Comparison of ENCODE assay signal across 12 cellular contexts in genomic region chr9:128096614-128097013, GRCh38. TPM values are rescaled to one million over a fixed set of nuclear protein-coding genes. Genes with fewer than 3 reads are reported as not detected.
DNase-seq lines count a peak whose midpoint lies in the region; ATAC-seq and TF ChIP-seq lines count a peak whose summit lies in the region.
"Had no signal": no experiment of that assay in that cellular context is flagged by ENCODE, and none has a peak within 500 bp of the region (broad histone marks: within the 10 kb centered on the region; RNA-seq: fewer than 3 reads in every experiment).

No MANE protein-coding gene starts in this region.

- no peak overlapping the region for H3K4me3 Mint-ChIP-seq in MCF 10A (ENCODE audit: unreplicated experiment)

- H3K27me3 ChIP-seq in breast epithelium (no peaks in the 10 kb centered on the region), ascending aorta (no peaks in the 10 kb centered on the region), muscle layer of duodenum (ENCODE audit: low read depth, low read length) (no peaks in the 10 kb centered on the region), upper lobe of right lung (no peaks in the 10 kb centered on the region)
- H3K27me3 ChIP-seq: gastrocnemius medialis had no signal

- H3K4me3 ChIP-seq in breast epithelium (no peak overlapping the region), ascending aorta (no peak overlapping the region), muscle layer of duodenum (ENCODE audit: low read depth in 1 of 2, low read length in 2 of 2) (no peak overlapping the region), upper lobe of right lung (no peak overlapping the region)
- H3K4me3 ChIP-seq: gastrocnemius medialis had no signal

- H3K27ac ChIP-seq in breast epithelium (peak overlapping the region; percentile 93 to 97), ascending aorta (peak overlapping the region; percentile 93 to 97), muscle layer of duodenum (ENCODE audit: low read length) (peak overlapping the region; percentile 46), upper lobe of right lung (peak overlapping the region; percentile 86)

- POLR2A ChIA-PET in MCF 10A (lab: Yijun Ruan, JAX), result interaction anchor here (2.4 kb wide), 1 partner anchor 18 kb away, joined by 15 read pairs; no protein-coding TSS in a partner anchor

- TF ChIP-seq POLR2A in breast epithelium (IDR thresholded peaks at IDR 0.05), result no peak

- DNase-seq in breast epithelium (ENCODE audit: low spot score in 2 of 2), result no peak
- DNase-seq in MCF 10A (ENCODE audit: unreplicated experiment), result no peak
- no peak for DNase-seq in ascending aorta (ENCODE audit: low spot score in 2 of 2)
- no peak for DNase-seq in upper lobe of right lung
- no peak for DNase-seq in NCI-H1417 (lab: John Stamatoyannopoulos, UW)
- DNase-seq in NCI-H446 (lab: John Stamatoyannopoulos, UW), result no peak
- no peak for DNase-seq in NCI-H2107 (lab: John Stamatoyannopoulos, UW)
- DNase-seq: activated effector memory CD4-positive, alpha-beta T cell treated with Interleukin-2 at 50 U/mL for 16 hours; gastrocnemius medialis; kidney glomerular epithelial cell had no signal

- H3K4me1 Mint-ChIP-seq in MCF 10A (ENCODE audit: insufficient read depth, unreplicated experiment), result peaks cover 21% of the 10 kb centered on the region

- peaks cover 7% of the 10 kb centered on the region for H3K36me3 Mint-ChIP-seq in MCF 10A (ENCODE audit: insufficient read depth, unreplicated experiment)

- H3K9me3 ChIP-seq in breast epithelium (no peaks in the 10 kb centered on the region), ascending aorta (no peaks in the 10 kb centered on the region), muscle layer of duodenum (ENCODE audit: control insufficient read depth in 1 of 2, low read length in 2 of 2) (no peaks in the 10 kb centered on the region), upper lobe of right lung (no peaks in the 10 kb centered on the region)
- H3K9me3 ChIP-seq: gastrocnemius medialis had no signal

- H3K36me3 ChIP-seq in breast epithelium (no peaks in the 10 kb centered on the region), ascending aorta (peaks cover 5 to 9% of the 10 kb centered on the region in 2 donors), muscle layer of duodenum (ENCODE audit: control insufficient read depth in 1 of 2, insufficient read depth in 2 of 2, low read length in 2 of 2) (peaks cover 12 to 15% of the 10 kb centered on the region in 2 donors), upper lobe of right lung (peaks cover 11% of the 10 kb centered on the region)

- CTCF ChIA-PET in MCF 10A (lab: Yijun Ruan, JAX), result interaction anchor here (2.0 to 2.4 kb wide), 2 partner anchors 20 to 21 kb away, joined by 6 to 9 read pairs; no protein-coding TSS in a partner anchor

- ATAC-seq in upper lobe of right lung, result no peak
- ATAC-seq: gastrocnemius medialis had no signal

- H3K4me1 ChIP-seq in breast epithelium (peaks cover 21 to 58% of the 10 kb centered on the region in 2 donors), ascending aorta (peaks cover 39 to 70% of the 10 kb centered on the region in 2 donors), muscle layer of duodenum (ENCODE audit: control insufficient read depth in 1 of 2, insufficient read depth in 2 of 2, low read length in 2 of 2) (peaks cover 24 to 59% of the 10 kb centered on the region in 2 donors), upper lobe of right lung (peaks cover 84% of the 10 kb centered on the region)

- no peak for TF ChIP-seq CTCF in breast epithelium (IDR thresholded peaks at IDR 0.05)
- no peak for TF ChIP-seq CTCF in MCF 10A (IDR thresholded peaks at IDR 0.05; ENCODE audit: unreplicated experiment)
- TF ChIP-seq CTCF in ascending aorta (IDR thresholded peaks at IDR 0.05), result peak in 1 of 3 experiments; percentile 4
- TF ChIP-seq CTCF in upper lobe of right lung (IDR thresholded peaks at IDR 0.05), result no peak

- H3K9me3 Mint-ChIP-seq in MCF 10A (ENCODE audit: unreplicated experiment), result no peaks in the 10 kb centered on the region

- no TSS peak for BruUV-seq in MCF 10A (replicated peaks; lab: Mats Ljungman, UMichigan)

- intact Hi-C loops in breast epithelium (cut with DNase I; ENCODE audit: low total_unique reads), result no loop called here
- intact Hi-C loops in MCF 10A (cut with micrococcal nuclease), result no loop called here
- intact Hi-C loops in ascending aorta (cut with DNase I), result no loop called here
- intact Hi-C loops in upper lobe of right lung (cut with DNase I), result no loop called here

- no peaks in the 10 kb centered on the region for H3K27me3 Mint-ChIP-seq in MCF 10A (ENCODE audit: insufficient read depth, unreplicated experiment)

- H3K27ac Mint-ChIP-seq in MCF 10A (ENCODE audit: low read depth, unreplicated experiment), result no peak overlapping the region

RNA-seq across cellular contexts. Expression of gene SLC25A25, which starts 28.6 kb away (rescaled TPM):
- total RNA-seq in breast epithelium (10 to 100 TPM; 27.2 to 43.9 (median 33.1) TPM), MCF 10A (2022) (11.1 and 15.5 TPM in 2 replicates), ascending aorta (27.4 TPM), upper lobe of right lung (34.7 TPM)

RNA-seq across cellular contexts. Expression of gene NAIF1, which starts 29.5 kb away (rescaled TPM):
- total RNA-seq in breast epithelium (10 to 100 TPM in 2 of 3 donors, 1 to 10 TPM in 1; 8.8 to 13.1 (median 11.9) TPM), MCF 10A (2022) (15.8 and 17.1 TPM in 2 replicates), ascending aorta (48.2 TPM), upper lobe of right lung (11.8 TPM)

RNA-seq across cellular contexts. Expression of gene PTGES2, which starts 30.9 kb away (rescaled TPM):
- total RNA-seq in breast epithelium, result 10 to 100 TPM; 35.7 to 86.9 (median 55.0) TPM
- 114 and 130 TPM in 2 replicates for total RNA-seq in MCF 10A (2022)
- 97.2 TPM for total RNA-seq in ascending aorta
- total RNA-seq in upper lobe of right lung, result 35.1 TPM

RNA-seq across cellular contexts. Expression of gene LCN2, which starts 52.6 kb away (rescaled TPM):
- total RNA-seq in breast epithelium (10 to 100 TPM in 2 of 3 donors, not detected in 1; 38.5 to 42.3 TPM), MCF 10A (2022) (7.7 and 41.6 TPM in 2 replicates), ascending aorta (not detected), upper lobe of right lung (14.3 TPM)
- total RNA-seq: RPMI7951 had no signal
